Comparison of ENCODE assay signal across 1 cellular context in genomic region chr12:100199347-100200136, GRCh38.
TF ChIP-seq lines count a peak whose summit lies in the region.

No MANE protein-coding gene starts in this region.

TF ChIP-seq in HepG2, 621 proteins besides CTCF, POLR2A, EP300 and RAD21 (continued from another document and continues in another):
- TF ChIP-seq ZNF710 (CRISPR knock-in tag; IDR thresholded peaks at IDR 0.05; ENCODE audit: borderline replicate concordance) (peak; percentile 36; the same call in 1 of the 2 replicates), ZFP37 (CRISPR knock-in tag; IDR thresholded peaks at IDR 0.05; ENCODE audit: borderline replicate concordance) (peak; percentile 26; the same call in 1 of the 2 replicates), GATA4 (IDR thresholded peaks at IDR 0.05; ENCODE audit: borderline replicate concordance, low read depth) (0 out of 2 replicates have a peak, but pooled peaks have one; percentile 35), NFAT5 (CRISPR knock-in tag; IDR thresholded peaks at IDR 0.05) (peak; percentile 87; the same call in 1 of the 2 replicates), PRPF4 (IDR thresholded peaks at IDR 0.05; ENCODE audit: low read depth, low read length, poor library complexity, severe bottlenecking) (no peak), EEA1 (CRISPR knock-in tag; IDR thresholded peaks at IDR 0.05; ENCODE audit: borderline replicate concordance) (peak; percentile 48; the same call in 1 of the 2 replicates), NONO (IDR thresholded peaks at IDR 0.05) (no peak), NONO (CRISPR knock-in tag; conservative IDR thresholded peaks at IDR 0.05) (0 out of 2 replicates have a peak, but pooled peaks have one; percentile 30), POLR2G (IDR thresholded peaks at IDR 0.05; ENCODE audit: low read depth, low read length) (peak; percentile 28; the same call in 1 of the 2 replicates), ZNF598 (CRISPR knock-in tag; IDR thresholded peaks at IDR 0.05; ENCODE audit: borderline replicate concordance) (peak; percentile 48; the same call in 1 of the 2 replicates), KDM2A (CRISPR knock-in tag; IDR thresholded peaks at IDR 0.05; ENCODE audit: borderline replicate concordance, low read depth) (peak; percentile 47), HMGXB4 (CRISPR knock-in tag; IDR thresholded peaks at IDR 0.05; ENCODE audit: borderline replicate concordance in 1 of 2, low read depth in 1 of 2) (peak in 1 of 2 experiments; percentile 68; a peak in 3 of 4 replicates), ZNF749 (CRISPR knock-in tag; IDR thresholded peaks at IDR 0.05; ENCODE audit: borderline replicate concordance) (0 out of 2 replicates have a peak, but pooled peaks have one; percentile 58), ZGPAT (CRISPR knock-in tag; IDR thresholded peaks at IDR 0.05) (peak; percentile 56; the same call in 1 of the 2 replicates), MAZ (IDR thresholded peaks at IDR 0.05; ENCODE audit: borderline replicate concordance, low read depth, low read length) (peak; percentile 65; the same call in 1 of the 2 replicates), MAZ (CRISPR knock-in tag; IDR thresholded peaks at IDR 0.05; ENCODE audit: low read depth) (0 out of 2 replicates have a peak, but pooled peaks have one; percentile 69), FOXO1 (CRISPR knock-in tag; IDR thresholded peaks at IDR 0.05) (0 out of 2 replicates have a peak, but pooled peaks have one; percentile 11), ZNF432 (CRISPR knock-in tag; IDR thresholded peaks at IDR 0.05; ENCODE audit: borderline replicate concordance) (no peak), ARID4A (CRISPR knock-in tag; IDR thresholded peaks at IDR 0.05; ENCODE audit: borderline replicate concordance) (peak; percentile 62), TFAP4 (IDR thresholded peaks at IDR 0.05; ENCODE audit: borderline replicate concordance, low read depth) (peak; percentile 44; the same call in 1 of the 2 replicates), BCL6 (CRISPR knock-in tag; IDR thresholded peaks at IDR 0.05) (no peak), GLMP (CRISPR knock-in tag; IDR thresholded peaks at IDR 0.05; ENCODE audit: borderline replicate concordance) (no peak), MXD1 (CRISPR knock-in tag; IDR thresholded peaks at IDR 0.05) (no peak), ZNF451 (CRISPR knock-in tag; IDR thresholded peaks at IDR 0.05) (no peak), ZNF768 (CRISPR knock-in tag; IDR thresholded peaks at IDR 0.05) (peak; percentile 15; the same call in 1 of the 2 replicates), GPBP1L1 (CRISPR knock-in tag; IDR thresholded peaks at IDR 0.05) (no peak)
